17 cellular contexts compared by ENCODE assay signal in the genomic region with DNA sequence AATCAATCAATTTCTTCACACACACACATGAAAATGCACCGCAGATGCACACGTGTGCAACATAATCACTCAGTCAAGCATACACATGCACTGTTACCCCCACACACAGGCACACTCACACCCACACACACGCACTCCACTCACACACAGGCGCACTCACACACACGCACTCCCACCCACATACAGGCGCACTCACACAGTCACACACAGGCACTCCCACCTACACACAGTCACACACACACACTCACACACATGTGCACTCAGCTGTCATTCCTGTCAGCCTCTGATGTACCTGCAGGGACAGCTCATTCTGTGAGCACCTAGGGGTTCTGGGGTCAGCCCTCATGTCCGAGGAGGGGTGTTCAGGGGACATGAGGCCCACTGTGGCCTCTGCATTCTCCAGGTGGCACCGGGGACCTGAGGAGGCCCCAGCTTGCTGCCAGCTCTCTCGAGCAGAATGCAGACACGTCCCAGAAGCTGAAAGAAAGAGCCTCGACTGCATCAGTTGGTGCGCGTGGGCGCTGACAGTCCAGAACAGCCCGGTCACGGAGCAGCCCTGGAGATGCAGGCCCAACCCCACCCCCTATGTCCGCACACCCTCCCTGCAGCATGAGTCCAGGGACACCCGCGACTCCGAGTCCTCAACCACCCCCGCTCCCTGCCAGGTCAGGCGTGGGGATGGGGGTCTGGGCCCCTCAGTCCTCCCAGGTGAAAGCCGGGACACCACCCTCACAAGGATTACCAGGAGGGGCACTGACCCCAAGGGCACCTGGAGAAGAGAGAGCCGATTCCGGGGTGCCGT.
DNase-seq lines count a peak whose midpoint lies in the region; ATAC-seq and TF ChIP-seq lines count a peak whose summit lies in the region.
"Had no signal": no experiment of that assay in that cellular context is flagged by ENCODE, and none has a peak within 500 bp of the region (broad histone marks: within the 10 kb centered on the region; RNA-seq: fewer than 3 reads in every experiment).

No MANE protein-coding gene starts in this region.

- DNase-seq in right cardiac atrium, result peak in 2 of 3 donors; percentile 29 to 33
- no peak for DNase-seq in heart right ventricle
- no peak for DNase-seq in Panc1 (ENCODE audit: low read depth, low spot score)
- DNase-seq in memory B cell (ENCODE audit: low spot score in 2 of 2), result no peak
- DNase-seq in stimulated activated naive CD8-positive, alpha-beta T cell treated with anti-CD3 and anti-CD28 coated beads, Interleukin-15, amount 100 ng/mL, for 72 hours, result no peak
- no peak for DNase-seq in activated CD4-positive, alpha-beta memory T cell treated with anti-CD3 and anti-CD28 coated beads for 36 hours
- no peak for DNase-seq in stimulated activated CD4-positive, alpha-beta T cell treated with anti-CD3 and anti-CD28 coated beads, Interleukin-4, amount 100 ng/mL, for 4 hours
- DNase-seq in NK-92 treated with Interleukin-12 subunit alpha and Interleukin-12 subunit beta, amount 100 ng/mL, for 24 hours (lab: John Stamatoyannopoulos, UW), result no peak
- DNase-seq: BE2C; CD8-positive, alpha-beta T cell; DMS79; Karpas-422; NCI-H1436; NCI-H2029; NCI-H345; NCI-H524 treated with DMSO at 0.1 percent for 48 hours; PC-9 had no signal

- WGBS in right cardiac atrium, result 89% methylated on average over 26 of the region's 26 CpGs
- 81 to 88% methylated on average over 26 of the region's 26 CpGs for WGBS in heart right ventricle, 2 donors

- no peak for ATAC-seq in right cardiac atrium
- ATAC-seq in heart right ventricle, result no peak
- ATAC-seq in Panc1, result 0 out of 2 replicates have a peak, but pooled peaks have one; percentile 23
- no peak for ATAC-seq in memory B cell (ENCODE audit: low read depth)
- ATAC-seq in stimulated activated naive CD8-positive, alpha-beta T cell treated with anti-CD3 and anti-CD28 coated beads, Interleukin-15, amount 100 ng/mL, for 72 hours, result peak; percentile 51
- ATAC-seq: CD8-positive, alpha-beta T cell had no signal

- H3K27me3 ChIP-seq in right cardiac atrium (ENCODE audit: control insufficient read depth, insufficient read depth) (no peaks in the 10 kb centered on the region), heart right ventricle (peaks cover 0 to 15% (median 11%) of the 10 kb centered on the region in 7 donors), Panc1 (ENCODE audit: control insufficient read depth, insufficient read depth, low read length) (peaks cover 2% of the 10 kb centered on the region; the same call in 1 of the 2 replicates)

- intact Hi-C loops in right cardiac atrium (cut with DNase I), result no loop called here
- intact Hi-C loops in heart right ventricle (cut with DNase I), result loop anchor here in 1 of 10 donors (10.0 kb wide), 1 partner anchor 59 kb away; no protein-coding TSS in a partner anchor
- intact Hi-C loops in Panc1 (cut with micrococcal nuclease; ENCODE audit: unreplicated experiment), result loop anchor here (10.0 kb wide), 1 partner anchor 59 kb away; no protein-coding TSS in a partner anchor
- intact Hi-C loops in activated CD4-positive, alpha-beta memory T cell treated with anti-CD3 and anti-CD28 coated beads for 36 hours (cut with micrococcal nuclease), result no loop called here

- peaks cover 4% of the 10 kb centered on the region for H3K36me3 Mint-ChIP-seq in memory B cell
- no peaks in the 10 kb centered on the region for H3K36me3 Mint-ChIP-seq in activated CD4-positive, alpha-beta memory T cell treated with anti-CD3 and anti-CD28 coated beads for 36 hours
- H3K36me3 Mint-ChIP-seq: CD8-positive, alpha-beta T cell had no signal

- H3K36me3 ChIP-seq in heart right ventricle (no peaks in the 10 kb centered on the region), Panc1 (ENCODE audit: control insufficient read depth, insufficient read depth, low read length) (no peaks in the 10 kb centered on the region)
- H3K36me3 ChIP-seq: BE2C had no signal

- peaks cover 13% of the 10 kb centered on the region for H3K27me3 Mint-ChIP-seq in memory B cell
- peaks cover 21% of the 10 kb centered on the region for H3K27me3 Mint-ChIP-seq in stimulated activated naive CD8-positive, alpha-beta T cell treated with anti-CD3 and anti-CD28 coated beads, Interleukin-15, amount 100 ng/mL, for 72 hours
- peaks cover 2% of the 10 kb centered on the region for H3K27me3 Mint-ChIP-seq in activated CD4-positive, alpha-beta memory T cell treated with anti-CD3 and anti-CD28 coated beads for 36 hours

- no TSS peak for BruUV-seq in Panc1 (replicated peaks; lab: Mats Ljungman, UMichigan)

- peaks cover 7% of the 10 kb centered on the region for H3K9me3 Mint-ChIP-seq in memory B cell
- no peaks in the 10 kb centered on the region for H3K9me3 Mint-ChIP-seq in stimulated activated naive CD8-positive, alpha-beta T cell treated with anti-CD3 and anti-CD28 coated beads, Interleukin-15, amount 100 ng/mL, for 72 hours
- no peaks in the 10 kb centered on the region for H3K9me3 Mint-ChIP-seq in activated CD4-positive, alpha-beta memory T cell treated with anti-CD3 and anti-CD28 coated beads for 36 hours
- H3K9me3 Mint-ChIP-seq: CD8-positive, alpha-beta T cell had no signal

- H3K4me1 ChIP-seq in right cardiac atrium (ENCODE audit: control insufficient read depth, insufficient read depth, low read length) (no peaks in the 10 kb centered on the region), heart right ventricle (no peaks in the 10 kb centered on the region), Panc1 (ENCODE audit: control insufficient read depth, insufficient read depth, low read length) (no peaks in the 10 kb centered on the region)
- H3K4me1 ChIP-seq: BE2C had no signal

- CTCF ChIA-PET in Panc1 (lab: Charles Lee), result no interaction called here
- CTCF ChIA-PET in activated CD4-positive, alpha-beta memory T cell treated with anti-CD3 and anti-CD28 coated beads for 36 hours (lab: Charles Lee), result no interaction called here

- no peak overlapping the region for H3K4me3 Mint-ChIP-seq in memory B cell
- no peak overlapping the region for H3K4me3 Mint-ChIP-seq in stimulated activated naive CD8-positive, alpha-beta T cell treated with anti-CD3 and anti-CD28 coated beads, Interleukin-15, amount 100 ng/mL, for 72 hours
- no peak overlapping the region for H3K4me3 Mint-ChIP-seq in activated CD4-positive, alpha-beta memory T cell treated with anti-CD3 and anti-CD28 coated beads for 36 hours
- H3K4me3 Mint-ChIP-seq: CD8-positive, alpha-beta T cell had no signal

- H3K4me3 ChIP-seq in right cardiac atrium (ENCODE audit: low read length), result no peak overlapping the region
- no peak overlapping the region for H3K4me3 ChIP-seq in heart right ventricle
- no peak overlapping the region for H3K4me3 ChIP-seq in Panc1 (ENCODE audit: low read depth in 2 of 2, low read length in 2 of 2)
- H3K4me3 ChIP-seq: PC-9 had no signal

- in situ Hi-C loops in Panc1 (cut with HindIII; ENCODE audit: low pct_unique_long_range_greater_than_20kb, low sequenced_read_pairs), result no loop called here

- TF ChIP-seq CTCF in heart right ventricle (IDR thresholded peaks at IDR 0.05) (no peak), Panc1 (IDR thresholded peaks at IDR 0.05) (no peak)

- H3K4me1 Mint-ChIP-seq in memory B cell, result peaks cover 6% of the 10 kb centered on the region
- H3K4me1 Mint-ChIP-seq in stimulated activated naive CD8-positive, alpha-beta T cell treated with anti-CD3 and anti-CD28 coated beads, Interleukin-15, amount 100 ng/mL, for 72 hours, result peaks cover 5% of the 10 kb centered on the region
- H3K4me1 Mint-ChIP-seq in activated CD4-positive, alpha-beta memory T cell treated with anti-CD3 and anti-CD28 coated beads for 36 hours (ENCODE audit: low read depth), result no peaks in the 10 kb centered on the region

- POLR2A ChIA-PET in Panc1 (lab: Charles Lee), result no interaction called here
- POLR2A ChIA-PET in activated CD4-positive, alpha-beta memory T cell treated with anti-CD3 and anti-CD28 coated beads for 36 hours (lab: Charles Lee), result no interaction called here

- H3K9me3 ChIP-seq in right cardiac atrium (ENCODE audit: control insufficient read depth, low read length), result no peaks in the 10 kb centered on the region
- peaks cover 0 to 16% (median 0%) of the 10 kb centered on the region in 11 donors for H3K9me3 ChIP-seq in heart right ventricle
- H3K9me3 ChIP-seq in Panc1 (ENCODE audit: control insufficient read depth, insufficient read depth, low read depth, low read length), result no peaks in the 10 kb centered on the region
- H3K9me3 ChIP-seq: BE2C had no signal

- peak overlapping the region; percentile 8 for H3K27ac Mint-ChIP-seq in memory B cell
- H3K27ac Mint-ChIP-seq in stimulated activated naive CD8-positive, alpha-beta T cell treated with anti-CD3 and anti-CD28 coated beads, Interleukin-15, amount 100 ng/mL, for 72 hours, result peak overlapping the region in 1 of 2 donors; percentile 0
- no peak overlapping the region for H3K27ac Mint-ChIP-seq in activated CD4-positive, alpha-beta memory T cell treated with anti-CD3 and anti-CD28 coated beads for 36 hours

- H3K27ac ChIP-seq in right cardiac atrium (ENCODE audit: low read length), result no peak overlapping the region
- no peak overlapping the region for H3K27ac ChIP-seq in heart right ventricle
- H3K27ac ChIP-seq in Panc1 (ENCODE audit: low read length), result no peak overlapping the region
- H3K27ac ChIP-seq: PC-9 had no signal

Comparison
In these comparisons a context has a peak if more than half of its experiments do, and no peak if none do; other contexts are left out.
1. DNase-seq: peak in right cardiac atrium (2 of 3); none in heart right ventricle (0 of 2), Panc1 (single experiment), memory B cell (0 of 2), stimulated activated naive CD8-positive, alpha-beta T cell treated with anti-CD3 and anti-CD28 coated beads, Interleukin-15, amount 100 ng/mL, for 72 hours (0 of 2), activated CD4-positive, alpha-beta memory T cell treated with anti-CD3 and anti-CD28 coated beads for 36 hours (single experiment), stimulated activated CD4-positive, alpha-beta T cell treated with anti-CD3 and anti-CD28 coated beads, Interleukin-4, amount 100 ng/mL, for 4 hours (0 of 2) and NK-92 treated with Interleukin-12 subunit alpha and Interleukin-12 subunit beta, amount 100 ng/mL, for 24 hours (single experiment).
2. ATAC-seq: peak in Panc1 (single experiment) and stimulated activated naive CD8-positive, alpha-beta T cell treated with anti-CD3 and anti-CD28 coated beads, Interleukin-15, amount 100 ng/mL, for 72 hours (single experiment); none in right cardiac atrium (0 of 2), heart right ventricle (0 of 8) and memory B cell (single experiment).